In the genomic region with DNA sequence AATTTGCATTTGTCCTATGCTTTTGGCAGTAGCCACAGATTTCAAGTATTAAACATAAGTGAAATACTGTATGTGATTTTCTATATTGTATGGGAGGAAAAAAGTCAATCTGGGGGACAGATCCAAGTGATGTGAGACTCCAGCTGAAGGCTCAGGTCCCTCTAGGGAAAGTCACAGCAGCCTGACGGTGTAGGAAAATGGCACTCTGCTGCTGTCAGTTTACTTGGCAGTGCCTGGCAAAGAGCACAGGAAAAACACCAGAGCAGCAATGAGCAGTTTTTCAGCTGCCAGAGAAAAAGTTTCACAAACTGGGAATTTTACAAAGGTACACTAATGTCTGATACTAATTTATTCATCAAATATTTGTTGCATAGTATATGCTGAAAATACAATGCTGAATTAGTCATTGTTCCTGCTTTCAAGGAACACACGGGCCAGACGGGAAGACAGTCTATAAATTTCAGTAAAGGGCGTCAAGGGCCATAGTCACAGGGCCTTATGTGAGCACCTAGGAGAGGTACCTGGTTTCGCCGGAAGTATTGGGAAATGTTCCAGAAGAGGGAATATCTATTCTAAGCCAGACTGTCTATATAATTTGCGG, we compare ENCODE assay signal across 2 cellular contexts.
TF ChIP-seq lines count a peak whose summit lies in the region.

No MANE protein-coding gene starts in this region.

TF ChIP-seq in HCT116, 20 proteins besides CTCF, POLR2A, EP300 and RAD21:
- TF ChIP-seq ZBTB33 (IDR thresholded peaks at IDR 0.05; ENCODE audit: extremely low read depth, insufficient replicate concordance, low read length) = no peak
- TF ChIP-seq CEBPB (IDR thresholded peaks at IDR 0.05; ENCODE audit: low read depth) = no peak
- no peak for TF ChIP-seq ZNF274 (IDR thresholded peaks at IDR 0.05; ENCODE audit: low read depth, low read length)
- no peak for TF ChIP-seq EZH2 (IDR thresholded peaks at IDR 0.05)
- no peak for TF ChIP-seq SRF (IDR thresholded peaks at IDR 0.05; ENCODE audit: low read depth)
- TF ChIP-seq, protein P1, sequence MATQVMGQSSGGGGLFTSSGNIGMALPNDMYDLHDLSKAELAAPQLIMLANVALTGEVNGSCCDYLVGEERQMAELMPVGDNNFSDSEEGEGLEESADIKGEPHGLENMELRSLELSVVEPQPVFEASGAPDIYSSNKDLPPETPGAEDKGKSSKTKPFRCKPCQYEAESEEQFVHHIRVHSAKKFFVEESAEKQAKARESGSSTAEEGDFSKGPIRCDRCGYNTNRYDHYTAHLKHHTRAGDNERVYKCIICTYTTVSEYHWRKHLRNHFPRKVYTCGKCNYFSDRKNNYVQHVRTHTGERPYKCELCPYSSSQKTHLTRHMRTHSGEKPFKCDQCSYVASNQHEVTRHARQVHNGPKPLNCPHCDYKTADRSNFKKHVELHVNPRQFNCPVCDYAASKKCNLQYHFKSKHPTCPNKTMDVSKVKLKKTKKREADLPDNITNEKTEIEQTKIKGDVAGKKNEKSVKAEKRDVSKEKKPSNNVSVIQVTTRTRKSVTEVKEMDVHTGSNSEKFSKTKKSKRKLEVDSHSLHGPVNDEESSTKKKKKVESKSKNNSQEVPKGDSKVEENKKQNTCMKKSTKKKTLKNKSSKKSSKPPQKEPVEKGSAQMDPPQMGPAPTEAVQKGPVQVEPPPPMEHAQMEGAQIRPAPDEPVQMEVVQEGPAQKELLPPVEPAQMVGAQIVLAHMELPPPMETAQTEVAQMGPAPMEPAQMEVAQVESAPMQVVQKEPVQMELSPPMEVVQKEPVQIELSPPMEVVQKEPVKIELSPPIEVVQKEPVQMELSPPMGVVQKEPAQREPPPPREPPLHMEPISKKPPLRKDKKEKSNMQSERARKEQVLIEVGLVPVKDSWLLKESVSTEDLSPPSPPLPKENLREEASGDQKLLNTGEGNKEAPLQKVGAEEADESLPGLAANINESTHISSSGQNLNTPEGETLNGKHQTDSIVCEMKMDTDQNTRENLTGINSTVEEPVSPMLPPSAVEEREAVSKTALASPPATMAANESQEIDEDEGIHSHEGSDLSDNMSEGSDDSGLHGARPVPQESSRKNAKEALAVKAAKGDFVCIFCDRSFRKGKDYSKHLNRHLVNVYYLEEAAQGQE (IDR thresholded peaks at IDR 0.05; ENCODE audit: low read depth) = no peak
- TF ChIP-seq SIN3A (IDR thresholded peaks at IDR 0.05; ENCODE audit: low read depth) = no peak
- no peak for TF ChIP-seq JUND (IDR thresholded peaks at IDR 0.05)
- TF ChIP-seq TCF7L2 (IDR thresholded peaks at IDR 0.05; ENCODE audit: borderline replicate concordance, extremely low read depth, insufficient read depth, insufficient read length) = no peak
- TF ChIP-seq SP1 (IDR thresholded peaks at IDR 0.05; ENCODE audit: low read depth) = no peak
- no peak for TF ChIP-seq CBX3 (IDR thresholded peaks at IDR 0.05; ENCODE audit: low read depth)
TF ChIP-seq in HCT116: peak in this region for 0.

TF ChIP-seq in H1, 55 proteins besides CTCF, POLR2A, EP300 and RAD21:
- TF ChIP-seq JUND (IDR thresholded peaks at IDR 0.05; ENCODE audit: low read length) (no peak), EZH2 (IDR thresholded peaks at IDR 0.05; ENCODE audit: low read depth, low read length, severe bottlenecking) (no peak), GTF2F1 (IDR thresholded peaks at IDR 0.05; ENCODE audit: borderline replicate concordance, low read depth, low read length) (no peak), SAP30 (IDR thresholded peaks at IDR 0.05; ENCODE audit: insufficient read depth, insufficient replicate concordance, low read length) (no peak)
